In genomic region chr3:2875699-2876098, GRCh38 we compare ENCODE assay signal across 33 cellular contexts.
"Had no signal": no experiment of that assay in that cellular context is flagged by ENCODE, and none has a peak within 500 bp of the region (broad histone marks: within the 10 kb centered on the region; RNA-seq: fewer than 3 reads in every experiment).

No MANE protein-coding gene starts in this region.

- H3K27ac ChIP-seq: KMS-11 had no signal

- H3K27me3 ChIP-seq: MG63 had no signal

- DNase-seq: Kasumi-1, KG1, MG63, MM.1S, MV-4-11, NCI-H1048, NCI-H1092, NCI-H1092 treated with DMSO at 0.1 percent for 48 hours, NCI-H1105, NCI-H1105 treated with DMSO at 0.1 percent for 48 hours, NCI-H1417, NCI-H1417 treated with DMSO at 0.1 percent for 48 hours, NCI-H1436, NCI-H1436 treated with DMSO at 0.1 percent for 48 hours, NCI-H146, NCI-H1694, NCI-H1694 treated with DMSO at 0.1 percent for 48 hours, NCI-H187, NCI-H187 treated with DMSO at 0.1 percent for 48 hours, NCI-H1930, NCI-H2029, NCI-H2029 treated with DMSO at 0.1 percent for 48 hours, NCI-H2081, NCI-H2081 treated with DMSO at 0.1 percent for 48 hours, NCI-H2107, NCI-H2171, NCI-H2171 treated with DMSO at 0.1 percent for 48 hours, NCI-H2227 treated with DMSO at 0.1 percent for 48 hours, NCI-H226, NCI-H345, NCI-H446, NCI-H446 treated with DMSO at 0.1 percent for 48 hours had no signal

- H3K4me3 ChIP-seq: MG63 had no signal

- H3K9me3 ChIP-seq: MG63 had no signal

- H3K36me3 ChIP-seq: MG63 had no signal
